ENCODE assay signal across 11 cellular contexts in genomic region chr2:12884713-12885282, GRCh38.
DNase-seq lines count a peak whose midpoint lies in the region; ATAC-seq and TF ChIP-seq lines count a peak whose summit lies in the region.
"Had no signal": no experiment of that assay in that cellular context is flagged by ENCODE, and none has a peak within 500 bp of the region (broad histone marks: within the 10 kb centered on the region; RNA-seq: fewer than 3 reads in every experiment).

No MANE protein-coding gene starts in this region.

- H3K9me3 Mint-ChIP-seq in stimulated activated naive CD8-positive, alpha-beta T cell treated with anti-CD3 and anti-CD28 coated beads, Interleukin-15, amount 100 ng/mL, for 72 hours = peaks cover 0 to 4% of the 10 kb centered on the region in 2 donors

- no peaks in the 10 kb centered on the region for H3K27me3 ChIP-seq in osteoblast (ENCODE audit: insufficient read depth, low read length)
- no peaks in the 10 kb centered on the region for H3K27me3 ChIP-seq in dorsolateral prefrontal cortex

- H3K27ac ChIP-seq in RWPE1 (no peak overlapping the region), osteoblast (ENCODE audit: low read depth, low read length) (peak overlapping the region; percentile 65), dorsolateral prefrontal cortex (peak overlapping the region in 1 of 59 donors; percentile 38)

- POLR2A ChIA-PET in RWPE1 (lab: Yijun Ruan, JAX; ENCODE audit: low non-redundant PET) = no interaction called here

- intact Hi-C loops in dorsolateral prefrontal cortex (cut with DNase I) = no loop called here

- no peak overlapping the region for H3K4me3 Mint-ChIP-seq in stimulated activated naive CD8-positive, alpha-beta T cell treated with anti-CD3 and anti-CD28 coated beads, Interleukin-15, amount 100 ng/mL, for 72 hours
- H3K4me3 Mint-ChIP-seq: naive thymus-derived CD4-positive, alpha-beta T cell had no signal

- H3K27me3 Mint-ChIP-seq in stimulated activated naive CD8-positive, alpha-beta T cell treated with anti-CD3 and anti-CD28 coated beads, Interleukin-15, amount 100 ng/mL, for 72 hours = peaks cover 16% of the 10 kb centered on the region

- H4K20me1 ChIP-seq in osteoblast (ENCODE audit: insufficient read depth, low read length) = no peaks in the 10 kb centered on the region

- H3K36me3 ChIP-seq in osteoblast (ENCODE audit: insufficient read depth, low read length) = no peaks in the 10 kb centered on the region

- H3K4me3 ChIP-seq in fibroblast of villous mesenchyme (ENCODE audit: low read depth, low read length) = no peak overlapping the region
- no peak overlapping the region for H3K4me3 ChIP-seq in osteoblast (ENCODE audit: insufficient read depth, low read length)
- no peak overlapping the region for H3K4me3 ChIP-seq in dorsolateral prefrontal cortex

- CTCF ChIA-PET in RWPE1 (lab: Yijun Ruan, JAX) = no interaction called here

- no peak for ATAC-seq in stimulated activated naive CD8-positive, alpha-beta T cell treated with anti-CD3 and anti-CD28 coated beads, Interleukin-15, amount 100 ng/mL, for 72 hours
- ATAC-seq: naive thymus-derived CD4-positive, alpha-beta T cell had no signal

- TF ChIP-seq CTCF in RWPE1 (conservative IDR thresholded peaks at IDR 0.05; ENCODE audit: low read depth) (no peak), fibroblast of villous mesenchyme (IDR thresholded peaks at IDR 0.05; ENCODE audit: insufficient read depth, low read depth, low read length) (no peak), osteoblast (IDR thresholded peaks at IDR 0.05; ENCODE audit: extremely low read depth, low read depth, low read length) (no peak), dorsolateral prefrontal cortex (IDR thresholded peaks at IDR 0.05 in 54 of 56, conservative IDR thresholded peaks at IDR 0.05 in 2 of 56; ENCODE audit: low read depth in 1 of 56, partially characterized antibody in 56 of 56) (no peak)

- H3K79me2 ChIP-seq in osteoblast (ENCODE audit: insufficient read depth, low read length) = no peaks in the 10 kb centered on the region

- H3K4me2 ChIP-seq in osteoblast (ENCODE audit: insufficient read depth, low read length) = peak overlapping the region; percentile 29

- no peaks in the 10 kb centered on the region for H3K9me3 ChIP-seq in osteoblast (ENCODE audit: low read depth, low read length)

- no peak overlapping the region for H3K27ac Mint-ChIP-seq in stimulated activated naive CD8-positive, alpha-beta T cell treated with anti-CD3 and anti-CD28 coated beads, Interleukin-15, amount 100 ng/mL, for 72 hours

- H3K4me1 Mint-ChIP-seq in stimulated activated naive CD8-positive, alpha-beta T cell treated with anti-CD3 and anti-CD28 coated beads, Interleukin-15, amount 100 ng/mL, for 72 hours = no peaks in the 10 kb centered on the region

- peaks cover 29% of the 10 kb centered on the region for H3K4me1 ChIP-seq in osteoblast (ENCODE audit: insufficient read depth, low read length)

- DNase-seq in COLO829 (ENCODE audit: low spot score) (peak; percentile 51), RWPE1 (ENCODE audit: low spot score) (peak; percentile 16), fibroblast of villous mesenchyme (ENCODE audit: low read depth) (peak; percentile 65), osteoblast (ENCODE audit: insufficient read length, low spot score, missing footprints) (peak; percentile 88), dorsolateral prefrontal cortex (no peak), NCI-H2081 (lab: John Stamatoyannopoulos, UW) (no peak)
- DNase-seq in stimulated activated CD4-positive, alpha-beta T cell treated with anti-CD3 and anti-CD28 coated beads, Interleukin-15, amount 100 ng/mL, for 24 hours = no peak
- no peak for DNase-seq in stimulated activated naive CD8-positive, alpha-beta T cell treated with anti-CD3 and anti-CD28 coated beads, Interleukin-15, amount 100 ng/mL, for 72 hours
- DNase-seq: activated T-cell treated with anti-CD3 and anti-CD28 coated beads for 4 hours; naive thymus-derived CD4-positive, alpha-beta T cell; NCI-H1694 treated with DMSO at 0.1 percent for 48 hours had no signal

- peak overlapping the region; percentile 32 for H2AFZ ChIP-seq in osteoblast (ENCODE audit: low read length)

Comparison
In these comparisons a context has a peak if more than half of its experiments do, and no peak if none do; other contexts are left out.
1. DNase-seq: peak in COLO829 (single experiment), RWPE1 (single experiment), fibroblast of villous mesenchyme (single experiment) and osteoblast (single experiment); none in stimulated activated CD4-positive, alpha-beta T cell treated with anti-CD3 and anti-CD28 coated beads, Interleukin-15, amount 100 ng/mL, for 24 hours (single experiment), dorsolateral prefrontal cortex (0 of 10), stimulated activated naive CD8-positive, alpha-beta T cell treated with anti-CD3 and anti-CD28 coated beads, Interleukin-15, amount 100 ng/mL, for 72 hours (0 of 2) and NCI-H2081 (0 of 2).